Comparison of ENCODE assay signal across 25 cellular contexts in the genomic region with DNA sequence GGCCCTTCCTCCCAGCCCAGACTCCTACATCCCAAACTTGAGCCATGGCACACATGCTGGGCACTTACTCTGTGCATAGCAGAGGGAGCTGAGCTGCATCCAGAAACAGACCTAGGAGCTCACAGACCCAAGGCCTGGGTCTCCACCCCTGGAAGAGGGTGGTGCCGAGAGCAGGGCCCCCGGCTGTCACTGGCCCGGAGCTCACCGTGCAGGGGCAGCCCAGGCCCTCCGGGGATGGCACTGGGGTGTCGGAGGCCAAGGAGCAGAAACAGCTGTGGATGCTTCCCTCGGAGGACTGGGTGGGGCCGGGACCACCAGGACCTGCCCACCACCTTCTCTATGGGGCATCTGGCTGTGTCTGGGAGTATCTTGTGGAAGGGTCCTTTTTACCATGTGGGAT. TPM values are rescaled to one million over a fixed set of nuclear protein-coding genes. Genes with fewer than 3 reads are reported as not detected.
DNase-seq lines count a peak whose midpoint lies in the region; ATAC-seq, FAIRE-seq and TF ChIP-seq lines count a peak whose summit lies in the region.
"Had no signal": no experiment of that assay in that cellular context is flagged by ENCODE, and none has a peak within 500 bp of the region (broad histone marks: within the 10 kb centered on the region; RNA-seq: fewer than 3 reads in every experiment).

No MANE protein-coding gene starts in this region.

- TF ChIP-seq EP300 in GM12878 (IDR thresholded peaks at IDR 0.05; ENCODE audit: borderline replicate concordance in 1 of 2, control insufficient read depth in 1 of 2, low read depth in 2 of 2, low read length in 2 of 2) = no peak

- peak overlapping the region; percentile 20 for H2BK15ac ChIP-seq in neuronal stem cell (ENCODE audit: low read length)

- no peak overlapping the region for H3K14ac ChIP-seq in neuronal stem cell (ENCODE audit: low read length)

- H3K36me3 ChIP-seq in GM12878 (ENCODE audit: control insufficient read depth in 2 of 2, insufficient read depth in 2 of 2, low read length in 1 of 2) (no peaks in the 10 kb centered on the region), neuronal stem cell (replicated peaks in 1 of 2; ENCODE audit: control insufficient read depth in 2 of 2, insufficient read depth in 2 of 2, low read length in 2 of 2) (no peaks in the 10 kb centered on the region), ascending aorta (no peaks in the 10 kb centered on the region)
- H3K36me3 ChIP-seq: heart right ventricle, prostate gland, SJCRH30 had no signal

- RAD21 ChIA-PET in GM12878 (lab: Charles Lee; ENCODE audit: unreplicated experiment) = interaction anchor here (1.2 to 1.6 kb wide), 2 partner anchors 50 to 79 kb away, joined by 6 read pairs; no protein-coding TSS in a partner anchor

- peaks cover 28% of the 10 kb centered on the region for H3K4me1 Mint-ChIP-seq in activated CD8-positive, alpha-beta T cell treated with anti-CD3 and anti-CD28 coated beads for 36 hours (ENCODE audit: low read depth)
- peaks cover 37% of the 10 kb centered on the region for H3K4me1 Mint-ChIP-seq in activated CD8-positive, alpha-beta T cell treated with anti-CD3 and anti-CD28 coated beads, Interleukin-2, amount 10 ng/mL, durations not matched to agents 7 days and 5 days (ENCODE audit: low read depth)
- H3K4me1 Mint-ChIP-seq: nephron had no signal

- SMC1A ChIA-PET in GM12878 (lab: Charles Lee; ENCODE audit: uncharacterized antibody, unreplicated experiment) = interaction anchor here (1.3 to 1.8 kb wide), 4 partner anchors 10 to 82 kb away, joined by 3 to 7 read pairs (median 4); no protein-coding TSS in a partner anchor

- H3K9me3 Mint-ChIP-seq in activated CD8-positive, alpha-beta T cell treated with anti-CD3 and anti-CD28 coated beads for 36 hours = no peaks in the 10 kb centered on the region
- no peaks in the 10 kb centered on the region for H3K9me3 Mint-ChIP-seq in activated CD8-positive, alpha-beta T cell treated with anti-CD3 and anti-CD28 coated beads, Interleukin-2, amount 10 ng/mL, durations not matched to agents 7 days and 5 days (ENCODE audit: insufficient read depth)
- H3K9me3 Mint-ChIP-seq: memory B cell, nephron had no signal

- H3K4me2 ChIP-seq in GM12878 (ENCODE audit: control insufficient read depth, insufficient read depth) (peak overlapping the region; percentile 81), neuronal stem cell (ENCODE audit: insufficient read depth, low read length, poor library complexity, severe bottlenecking) (no peak overlapping the region)

- POLR2A ChIA-PET in activated CD8-positive, alpha-beta T cell treated with anti-CD3 and anti-CD28 coated beads for 36 hours (lab: Charles Lee) = interaction anchor here (3.3 to 3.9 kb wide), 2 partner anchors 9 to 12 kb away, joined by 11 to 14 read pairs; no protein-coding TSS in a partner anchor
- POLR2A ChIA-PET in activated CD8-positive, alpha-beta T cell treated with anti-CD3 and anti-CD28 coated beads, Interleukin-2, amount 10 ng/mL, durations not matched to agents 7 days and 5 days (lab: Charles Lee) = no interaction called here
- POLR2A ChIA-PET in GM12878 (lab: Charles Lee) = interaction anchor here (1.2 to 1.6 kb wide), 2 partner anchors 9 to 14 kb away, joined by 3 read pairs; no protein-coding TSS in a partner anchor

- no peak; the same call in 1 of the 2 replicates for TF ChIP-seq POLR2A in GM12878 (IDR thresholded peaks at IDR 0.05; ENCODE audit: low read depth, low read length)

- peaks cover 24% of the 10 kb centered on the region for H3K4me1 ChIP-seq in GM12878 (ENCODE audit: control insufficient read depth, insufficient read depth, low read length)
- H3K4me1 ChIP-seq in neuronal stem cell (ENCODE audit: control insufficient read depth in 2 of 2, insufficient read depth in 1 of 2, low read depth in 1 of 2, low read length in 2 of 2) = no peaks in the 10 kb centered on the region
- no peaks in the 10 kb centered on the region for H3K4me1 ChIP-seq in ascending aorta
- H3K4me1 ChIP-seq: prostate gland, SJCRH30 had no signal

- peak overlapping the region; percentile 46 for H3K27ac ChIP-seq in HL-60 (replicated peaks)
- H3K27ac ChIP-seq in GM12878 (ENCODE audit: control insufficient read depth, insufficient read depth) = peak overlapping the region; percentile 78
- H3K27ac ChIP-seq in neuronal stem cell (replicated peaks; ENCODE audit: low read length) = no peak overlapping the region
- H3K27ac ChIP-seq in ascending aorta = no peak overlapping the region
- H3K27ac ChIP-seq: coronary artery, PC-9, prostate gland, SJCRH30 had no signal

- H3K23ac ChIP-seq in neuronal stem cell (ENCODE audit: low read depth, low read length, poor library complexity) = no peak overlapping the region

- no peaks in the 10 kb centered on the region for H3K36me3 Mint-ChIP-seq in activated CD8-positive, alpha-beta T cell treated with anti-CD3 and anti-CD28 coated beads for 36 hours (ENCODE audit: low read depth)
- H3K36me3 Mint-ChIP-seq in activated CD8-positive, alpha-beta T cell treated with anti-CD3 and anti-CD28 coated beads, Interleukin-2, amount 10 ng/mL, durations not matched to agents 7 days and 5 days (ENCODE audit: low read depth) = no peaks in the 10 kb centered on the region
- H3K36me3 Mint-ChIP-seq: memory B cell had no signal

- H2AFZ ChIP-seq in GM12878 (ENCODE audit: control insufficient read depth, low read depth, low read length) (no peak overlapping the region), neuronal stem cell (ENCODE audit: low read length) (no peak overlapping the region)
- H2AFZ ChIP-seq: PC-9 had no signal

- H4K20me1 ChIP-seq in GM12878 (ENCODE audit: control insufficient read depth, insufficient read depth) = no peaks in the 10 kb centered on the region

- H3K27me3 ChIP-seq in HL-60 (ENCODE audit: insufficient read depth, poor library complexity, severe bottlenecking) (no peaks in the 10 kb centered on the region), GM12878 (replicated peaks in 1 of 2; ENCODE audit: control insufficient read depth in 2 of 2, insufficient read depth in 2 of 2, low read length in 1 of 2) (no peaks in the 10 kb centered on the region), neuronal stem cell (ENCODE audit: control insufficient read depth in 3 of 3, insufficient read depth in 3 of 3, low read depth in 1 of 3, low read length in 3 of 3) (peaks cover 0 to 61% (median 0%) of the 10 kb centered on the region in 3 experiments), ascending aorta (no peaks in the 10 kb centered on the region)

- CTCF ChIA-PET in activated CD8-positive, alpha-beta T cell treated with anti-CD3 and anti-CD28 coated beads for 36 hours (lab: Charles Lee) = interaction anchor here (0.7 to 2.3 kb wide), 3 partner anchors 28 to 187 kb away, joined by 3 to 14 read pairs (median 4); a partner anchor contains a TSS
- CTCF ChIA-PET in activated CD8-positive, alpha-beta T cell treated with anti-CD3 and anti-CD28 coated beads, Interleukin-2, amount 10 ng/mL, durations not matched to agents 7 days and 5 days (lab: Charles Lee) = interaction anchor here (1.1 to 6.2 kb wide), 4 partner anchors 10 to 83 kb away, joined by 5 to 28 read pairs (median 7); no protein-coding TSS in a partner anchor
- CTCF ChIA-PET in GM12878 (lab: Yijun Ruan, JAX) = interaction anchor here (1.5 to 6.4 kb wide), 3 partner anchors 11 to 83 kb away, joined by 3 to 41 read pairs (median 24); no protein-coding TSS in a partner anchor

- no peak overlapping the region for H3K4ac ChIP-seq in neuronal stem cell (ENCODE audit: low read length)

- no peak overlapping the region for H2BK120ac ChIP-seq in neuronal stem cell (ENCODE audit: low read depth, low read length)

- peak overlapping the region; percentile 26 for H2AK5ac ChIP-seq in neuronal stem cell (ENCODE audit: low read depth, low read length)

- BruUV-seq in GM12878 (replicated peaks; lab: Mats Ljungman, UMichigan) = TSS peak; percentile 90

- H3K18ac ChIP-seq in neuronal stem cell (ENCODE audit: low read length) = peak overlapping the region; percentile 72

- no peaks in the 10 kb centered on the region for H3K79me2 ChIP-seq in GM12878 (ENCODE audit: control insufficient read depth, insufficient read depth, low read length)

- peak overlapping the region; percentile 89 for H3K27ac Mint-ChIP-seq in activated CD8-positive, alpha-beta T cell treated with anti-CD3 and anti-CD28 coated beads for 36 hours
- H3K27ac Mint-ChIP-seq in activated CD8-positive, alpha-beta T cell treated with anti-CD3 and anti-CD28 coated beads, Interleukin-2, amount 10 ng/mL, durations not matched to agents 7 days and 5 days = no peak overlapping the region
- H3K27ac Mint-ChIP-seq: memory B cell, nephron had no signal

- H4K91ac ChIP-seq in neuronal stem cell (ENCODE audit: low read depth, low read length, poor library complexity) = no peak overlapping the region

- peak overlapping the region; percentile 83 for H2BK5ac ChIP-seq in neuronal stem cell (ENCODE audit: low read length)

- H3K4me3 ChIP-seq in HL-60 (replicated peaks; ENCODE audit: insufficient read depth, low read length) = no peak overlapping the region
- H3K4me3 ChIP-seq in GM12878 = no peak overlapping the region
- no peak overlapping the region for H3K4me3 ChIP-seq in neuronal stem cell (ENCODE audit: low read length in 2 of 2)
- no peak overlapping the region for H3K4me3 ChIP-seq in ascending aorta
- H3K4me3 ChIP-seq: A549, coronary artery, PC-9, prostate gland, SJCRH30 had no signal

- no peaks in the 10 kb centered on the region for H3K9me3 ChIP-seq in GM12878 (replicated peaks; ENCODE audit: control insufficient read depth, insufficient read depth, low read length)
- peaks cover 0 to 2% of the 10 kb centered on the region in 2 donors for H3K9me3 ChIP-seq in neuronal stem cell (replicated peaks in 1 of 2; ENCODE audit: control insufficient read depth in 2 of 2, insufficient read depth in 1 of 2, low read depth in 1 of 2, low read length in 2 of 2)
- no peaks in the 10 kb centered on the region for H3K9me3 ChIP-seq in ascending aorta
- H3K9me3 ChIP-seq: A549, heart right ventricle, prostate gland, SJCRH30 had no signal

- H3K79me1 ChIP-seq in neuronal stem cell (ENCODE audit: low read depth, low read length) = no peaks in the 10 kb centered on the region

- ATAC-seq in activated CD8-positive, alpha-beta T cell treated with anti-CD3 and anti-CD28 coated beads for 36 hours = no peak
- ATAC-seq in activated CD8-positive, alpha-beta T cell treated with anti-CD3 and anti-CD28 coated beads, Interleukin-2, amount 10 ng/mL, durations not matched to agents 7 days and 5 days = no peak
- ATAC-seq in GM12878 = no peak
- ATAC-seq in HG03280 (IDR thresholded peaks at IDR 0.05; ENCODE audit: unreplicated experiment) = no peak
- no peak for ATAC-seq in GM21447 (IDR thresholded peaks at IDR 0.05; ENCODE audit: unreplicated experiment)

- no peak overlapping the region for H2BK12ac ChIP-seq in neuronal stem cell (ENCODE audit: low read length)

- H3K9ac ChIP-seq in GM12878 (ENCODE audit: control insufficient read depth, insufficient read depth, low read length) (peak overlapping the region; percentile 73), neuronal stem cell (ENCODE audit: low read depth, low read length, poor library complexity) (no peak overlapping the region)

- TF ChIP-seq CTCF in activated CD8-positive, alpha-beta T cell treated with anti-CD3 and anti-CD28 coated beads for 36 hours (IDR thresholded peaks at IDR 0.05) = no peak
- TF ChIP-seq CTCF in HL-60 (IDR thresholded peaks at IDR 0.05; ENCODE audit: insufficient read depth, low read length) (no peak), GM12878 (IDR thresholded peaks at IDR 0.05 in 2 of 3, conservative IDR thresholded peaks at IDR 0.05 in 1 of 3; ENCODE audit: control insufficient read depth in 2 of 3, extremely low read depth in 1 of 3, insufficient read depth in 1 of 3, low read depth in 3 of 3, low read length in 3 of 3) (no peak), ascending aorta (IDR thresholded peaks at IDR 0.05) (no peak)

- no peak for TF ChIP-seq RAD21 in GM12878 (IDR thresholded peaks at IDR 0.05; ENCODE audit: insufficient read depth, low read depth, low read length)

- no peak overlapping the region for H3K4me3 Mint-ChIP-seq in activated CD8-positive, alpha-beta T cell treated with anti-CD3 and anti-CD28 coated beads for 36 hours
- H3K4me3 Mint-ChIP-seq in activated CD8-positive, alpha-beta T cell treated with anti-CD3 and anti-CD28 coated beads, Interleukin-2, amount 10 ng/mL, durations not matched to agents 7 days and 5 days = no peak overlapping the region
- H3K4me3 Mint-ChIP-seq: memory B cell, nephron had no signal

- WGBS in GM12878 (ENCODE audit: insufficient coverage, insufficient replicate concordance, low lambda C conversion rate, missing lambda C conversion rate) = 85% methylated on average over 8 of the region's 8 CpGs
- WGBS in neuronal stem cell (ENCODE audit: extremely low coverage in 2 of 2, insufficient read length in 2 of 2, insufficient replicate concordance in 1 of 2), 2 donors = no CpG with 5 or more reads among the region's 8 CpGs

- DNase-seq in activated CD8-positive, alpha-beta T cell treated with anti-CD3 and anti-CD28 coated beads for 36 hours = no peak
- no peak for DNase-seq in activated CD8-positive, alpha-beta T cell treated with anti-CD3 and anti-CD28 coated beads, Interleukin-2, amount 10 ng/mL, durations not matched to agents 7 days and 5 days
- DNase-seq in HL-60 (ENCODE audit: low read depth in 1 of 2, low spot score in 1 of 2) = no peak
- DNase-seq in GM12878 (ENCODE audit: low read depth, low spot score) = no peak
- DNase-seq in neuronal stem cell (ENCODE audit: low spot score) = no peak
- DNase-seq in ascending aorta (ENCODE audit: low spot score in 2 of 2) = no peak
- DNase-seq: C1 segment of cervical spinal cord; HCEC 1CT; heart right ventricle; NCI-H1694; NCI-H82; PC-9; SJCRH30; small intestine; stimulated activated CD4-positive, alpha-beta T cell treated with anti-CD3 and anti-CD28 coated beads, Interleukin-4, amount 100 ng/mL, for 1 hour; T-helper 9 cell had no signal

- no peak for FAIRE-seq in GM12878 (lab: Jason Lieb, UNC)
- FAIRE-seq: A549, G401.6, small intestine had no signal

- peaks cover 9% of the 10 kb centered on the region for H3K27me3 Mint-ChIP-seq in activated CD8-positive, alpha-beta T cell treated with anti-CD3 and anti-CD28 coated beads for 36 hours
- no peaks in the 10 kb centered on the region for H3K27me3 Mint-ChIP-seq in activated CD8-positive, alpha-beta T cell treated with anti-CD3 and anti-CD28 coated beads, Interleukin-2, amount 10 ng/mL, durations not matched to agents 7 days and 5 days (ENCODE audit: low read depth)

- intact Hi-C loops in activated CD8-positive, alpha-beta T cell treated with anti-CD3 and anti-CD28 coated beads for 36 hours (cut with micrococcal nuclease) = no loop called here
- intact Hi-C loops in GM12878 (cut with micrococcal nuclease; ENCODE audit: unreplicated experiment) = no loop called here
- intact Hi-C loops in ascending aorta (cut with DNase I) = no loop called here

- in situ Hi-C loops in GM12878 (cut with MboI) = no loop called here

- no peak overlapping the region for H4K8ac ChIP-seq in neuronal stem cell (ENCODE audit: low read depth, low read length)

RNA-seq across cellular contexts. Expression of a gene that starts 4.3 kb away (rescaled TPM):
- total RNA-seq in activated CD8-positive, alpha-beta T cell treated with anti-CD3 and anti-CD28 coated beads for 36 hours = not detected
- not detected for total RNA-seq in activated CD8-positive, alpha-beta T cell treated with anti-CD3 and anti-CD28 coated beads, Interleukin-2, amount 10 ng/mL, durations not matched to agents 7 days and 5 days
- total RNA-seq in GM12878 (2013; cell fraction: nucleolus; rRNA removed) = not detected in 2 replicates
- total RNA-seq in GM12878 (2014; rRNA removed) (not detected in 2 replicates), GM12878 (2014; rRNA removed; fragmentation: Illumina TruSeq; extraction: Trizol) (not detected in 2 replicates), GM12878 (2021) (not detected in 2 replicates), ascending aorta (not detected)
- polyA plus RNA-seq in GM12878 (2011; ENCODE audit: low read depth) = not detected
- polyA plus RNA-seq in GM12878 (2011; rRNA removed) (not detected in 2 replicates), GM12878 (2014; fragmentation: Illumina TruSeq; extraction: Trizol) (not detected in 2 replicates), GM12878 (2014; fragmentation: Nextera tagmentation; extraction: Ambion mirVana) (not detected), GM12878 (2014; rRNA removed) (not detected in 2 replicates), GM12878 (2016; fragmentation: Nextera tagmentation; extraction: Ambion mirVana) (under 1 TPM in 1 of 2 experiments, not detected in 1; 0.20 TPM)
- not detected in 2 replicates for polyA plus RNA-seq in GM12878 (2011; cell fraction: cytosol; rRNA removed)
- polyA plus RNA-seq in GM12878 (2011; cell fraction: nucleus; rRNA removed) = not detected in 2 replicates
- 0.07 and 0.38 TPM in 2 replicates for polyA plus RNA-seq in GM12878 (2012)
- not detected in 2 replicates for polyA minus RNA-seq in GM12878 (2011; rRNA and poly(A)+ RNA removed)
- not detected in 2 replicates for polyA minus RNA-seq in GM12878 (2011; cell fraction: cytosol; rRNA and poly(A)+ RNA removed)
- polyA minus RNA-seq in GM12878 (2011; cell fraction: nucleus; rRNA and poly(A)+ RNA removed) = not detected in 2 replicates
- polyA plus RNA-seq in neuronal stem cell (2013, experiment 1 of 2) = not detected
- polyA plus RNA-seq in neuronal stem cell (2013, experiment 2 of 2) = not detected
- total RNA-seq: MCF 10A, PC-9, SJCRH30 had no signal
- polyA plus RNA-seq: A549 had no signal

RNA-seq across cellular contexts. Expression of a gene that starts 29.1 kb away (rescaled TPM):
- 1 to 10 TPM; 5.0 to 5.1 TPM for total RNA-seq in activated CD8-positive, alpha-beta T cell treated with anti-CD3 and anti-CD28 coated beads for 36 hours
- total RNA-seq in activated CD8-positive, alpha-beta T cell treated with anti-CD3 and anti-CD28 coated beads, Interleukin-2, amount 10 ng/mL, durations not matched to agents 7 days and 5 days = 10 to 100 TPM; 12.1 to 13.3 TPM
- total RNA-seq in GM12878 (2013; cell fraction: nucleolus; rRNA removed) = 1.3 and 1.8 TPM in 2 replicates
- total RNA-seq in GM12878 (2014; rRNA removed) = 19.1 and 19.4 TPM in 2 replicates
- 2.4 and 2.7 TPM in 2 replicates for total RNA-seq in GM12878 (2014; rRNA removed; fragmentation: Illumina TruSeq; extraction: Trizol)
- total RNA-seq in GM12878 (2021) = 24.3 and 26.3 TPM in 2 replicates
- 20.8 TPM for polyA plus RNA-seq in GM12878 (2011; ENCODE audit: low read depth)
- 18.6 and 26.8 TPM in 2 replicates for polyA plus RNA-seq in GM12878 (2011; rRNA removed)
- polyA plus RNA-seq in GM12878 (2011; cell fraction: cytosol; rRNA removed) = 59.0 and 63.5 TPM in 2 replicates
- 22.8 and 31.2 TPM in 2 replicates for polyA plus RNA-seq in GM12878 (2011; cell fraction: nucleus; rRNA removed)
- 26.4 and 28.7 TPM in 2 replicates for polyA plus RNA-seq in GM12878 (2012)
- 24.8 and 31.5 TPM in 2 replicates for polyA plus RNA-seq in GM12878 (2014; fragmentation: Illumina TruSeq; extraction: Trizol)
- 10 to 100 TPM; 56.6 to 75.1 TPM for polyA plus RNA-seq in GM12878 (2014; fragmentation: Nextera tagmentation; extraction: Ambion mirVana)
- 29.6 and 30.4 TPM in 2 replicates for polyA plus RNA-seq in GM12878 (2014; rRNA removed)
- 10 to 100 TPM; 40.7 to 45.1 TPM for polyA plus RNA-seq in GM12878 (2016; fragmentation: Nextera tagmentation; extraction: Ambion mirVana)
- polyA minus RNA-seq in GM12878 (2011; rRNA and poly(A)+ RNA removed) = 28.0 and 45.3 TPM in 2 replicates
- polyA minus RNA-seq in GM12878 (2011; cell fraction: cytosol; rRNA and poly(A)+ RNA removed) = 12.8 and 14.1 TPM in 2 replicates
- polyA minus RNA-seq in GM12878 (2011; cell fraction: nucleus; rRNA and poly(A)+ RNA removed) = 4.1 and 7.4 TPM in 2 replicates
- 2.9 TPM for polyA plus RNA-seq in neuronal stem cell (2013, experiment 1 of 2)
- 2.8 TPM for polyA plus RNA-seq in neuronal stem cell (2013, experiment 2 of 2)
- total RNA-seq in ascending aorta = 0.64 TPM

Comparison
In these comparisons a context has a peak if more than half of its experiments do, and no peak if none do; other contexts are left out.
1. H3K27ac ChIP-seq: peak in HL-60 (single experiment) and GM12878 (single experiment); none in neuronal stem cell (single experiment) and ascending aorta (0 of 2).